Comparison of ENCODE assay signal across 18 cellular contexts in the genomic region with DNA sequence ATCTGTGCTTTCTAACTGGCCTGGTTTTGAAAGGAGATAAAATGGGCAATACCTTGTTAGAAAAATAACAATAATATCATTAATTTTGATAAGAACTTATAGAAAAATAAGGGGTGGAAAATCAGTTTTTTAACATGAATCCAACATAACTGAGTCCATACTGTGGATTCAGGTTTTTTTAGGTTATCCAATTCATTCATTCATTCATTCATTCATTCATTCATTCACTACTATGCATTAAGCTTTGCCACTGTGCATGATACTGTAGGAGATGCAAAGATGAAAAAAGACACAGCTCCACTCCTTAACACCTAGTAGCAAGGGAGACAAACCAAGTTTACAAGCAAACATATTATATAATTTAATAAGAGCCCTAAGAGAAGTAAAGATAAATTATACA.
"Had no signal": no experiment of that assay in that cellular context is flagged by ENCODE, and none has a peak within 500 bp of the region (broad histone marks: within the 10 kb centered on the region; RNA-seq: fewer than 3 reads in every experiment).

No MANE protein-coding gene starts in this region.

- H3K27me3 Mint-ChIP-seq: dendritic cell treated with granulocyte-macrophage colony-stimulating factor and Interleukin-4, amounts not matched to agents 40 ng/mL and 50 ng/mL, for 4 days; effector memory CD8-positive, alpha-beta T cell; memory B cell; naive thymus-derived CD4-positive, alpha-beta T cell had no signal

- ATAC-seq: effector memory CD8-positive, alpha-beta T cell; gastroesophageal sphincter; lower lobe of right lung; naive thymus-derived CD4-positive, alpha-beta T cell had no signal

- H3K27me3 ChIP-seq: esophagus muscularis mucosa, foreskin keratinocyte, gastroesophageal sphincter, heart right ventricle, left lung had no signal

- H3K4me3 ChIP-seq: esophagus muscularis mucosa, gastroesophageal sphincter, heart right ventricle, left lung, lower lobe of right lung had no signal

- H3K27ac Mint-ChIP-seq: dendritic cell treated with granulocyte-macrophage colony-stimulating factor and Interleukin-4, amounts not matched to agents 40 ng/mL and 50 ng/mL, for 4 days; effector memory CD8-positive, alpha-beta T cell; memory B cell had no signal

- DNase-seq: cortex of kidney; effector CD8-positive, alpha-beta T cell; effector memory CD8-positive, alpha-beta T cell; heart right ventricle; hippocampal formation; left cardiac atrium; left lung; left ventricle myocardium superior; lower lobe of right lung; midbrain had no signal

- H3K36me3 ChIP-seq: esophagus muscularis mucosa, gastroesophageal sphincter, heart right ventricle, left lung, lower lobe of right lung had no signal

- H3K4me1 Mint-ChIP-seq: memory B cell had no signal

- H3K27ac ChIP-seq: esophagus muscularis mucosa, foreskin keratinocyte, gastroesophageal sphincter, heart right ventricle, left lung, lower lobe of right lung had no signal

- H3K4me1 ChIP-seq: foreskin keratinocyte, gastroesophageal sphincter, lower lobe of right lung had no signal

- H3K4me3 Mint-ChIP-seq: dendritic cell treated with granulocyte-macrophage colony-stimulating factor and Interleukin-4, amounts not matched to agents 40 ng/mL and 50 ng/mL, for 4 days; effector memory CD8-positive, alpha-beta T cell; memory B cell had no signal

- H3K36me3 Mint-ChIP-seq: memory B cell had no signal

- H3K9me3 ChIP-seq: esophagus muscularis mucosa, gastroesophageal sphincter, heart right ventricle, left lung, lower lobe of right lung had no signal

- H3K9me3 Mint-ChIP-seq: dendritic cell treated with granulocyte-macrophage colony-stimulating factor and Interleukin-4, amounts not matched to agents 40 ng/mL and 50 ng/mL, for 4 days; effector memory CD8-positive, alpha-beta T cell; memory B cell had no signal

- FAIRE-seq: colon, frontal cortex had no signal
